Comparison of ENCODE assay signal across 9 cellular contexts in genomic region chr17:68399638-68400403, GRCh38. TPM values are rescaled to one million over a fixed set of nuclear protein-coding genes. Genes with fewer than 3 reads are reported as not detected.
A peak's percentile ranks its signal among the peaks of the same experiment; 100 is the strongest.
DNase-seq lines count a peak whose midpoint lies in the region; ATAC-seq, FAIRE-seq and TF ChIP-seq lines count a peak whose summit lies in the region.
"Had no signal": no experiment of that assay in that cellular context is flagged by ENCODE, and none has a peak within 500 bp of the region (broad histone marks: within the 10 kb centered on the region; RNA-seq: fewer than 3 reads in every experiment).

No MANE protein-coding gene starts in this region.

- 46 to 56% (median 53%) methylated on average over 19 of the region's 19 CpGs for WGBS in heart left ventricle, 4 donors
- WGBS in HepG2 (ENCODE audit: low lambda C conversion rate), result 87% methylated on average over 19 of the region's 19 CpGs

- H3K27ac ChIP-seq in heart left ventricle (peak overlapping the region in 6 of 12 donors; percentile 8 to 64 (median 38)), HepG2 (ENCODE audit: extremely low read length, insufficient read depth, low read length) (no peak overlapping the region), uterus (peak overlapping the region; percentile 72 to 79), caudate nucleus (ENCODE audit: low read depth, low read length) (no peak overlapping the region)
- H3K27ac ChIP-seq: C4-2B had no signal

- H3K9ac ChIP-seq in HepG2 (ENCODE audit: insufficient read depth, low read depth, low read length), result no peak overlapping the region

- peaks cover 0 to 12% (median 2%) of the 10 kb centered on the region in 12 donors for H3K9me3 ChIP-seq in heart left ventricle
- H3K9me3 ChIP-seq in HepG2 (ENCODE audit: low read length), result peaks cover 3% of the 10 kb centered on the region; the same call in 1 of the 2 replicates
- no peaks in the 10 kb centered on the region for H3K9me3 ChIP-seq in uterus

- H3K79me2 ChIP-seq in HepG2 (ENCODE audit: insufficient read depth, low read length), result no peaks in the 10 kb centered on the region

- ATAC-seq in heart left ventricle, result peak in 3 of 4 donors; percentile 31 to 62 (median 62)
- no peak for ATAC-seq in Right ventricle myocardium inferior
- ATAC-seq in HepG2, result no peak; the same call in 2 of the 3 replicates

- CTCF ChIA-PET in HepG2 (lab: Yijun Ruan, JAX; ENCODE audit: low intra/inter-chr PET ratio, low total read pairs), result interaction anchor here (0.7 to 2.0 kb wide), 8 partner anchors 17 to 143 kb away, joined by 3 to 32 read pairs (median 5); no protein-coding TSS in a partner anchor

- TF ChIP-seq EP300 in HepG2 (IDR thresholded peaks at IDR 0.05; ENCODE audit: low read depth in 2 of 2, low read length in 2 of 2) (no peak), HepG2 (CRISPR knock-in tag; IDR thresholded peaks at IDR 0.05; ENCODE audit: borderline replicate concordance) (no peak)

- intact Hi-C loops in heart left ventricle (cut with DNase I) (loop anchor here in 9 of 10 donors (1.0 to 10.0 kb wide), 9 partner anchors 21 to 225 kb away; no protein-coding TSS in a partner anchor), Right ventricle myocardium inferior (cut with DNase I) (loop anchor here (2.0 to 10.0 kb wide), 4 partner anchors 48 to 225 kb away; no protein-coding TSS in a partner anchor), HepG2 (cut with micrococcal nuclease; ENCODE audit: unreplicated experiment) (loop anchor here (1.0 kb wide), 5 partner anchors 22 to 135 kb away; no protein-coding TSS in a partner anchor), uterus (cut with DNase I; ENCODE audit: low total_unique reads) (no loop called here)

- BruUV-seq in HepG2 (replicated peaks; lab: Mats Ljungman, UMichigan), result no TSS peak

- no peaks in the 10 kb centered on the region for H3K36me3 ChIP-seq in heart left ventricle
- H3K36me3 ChIP-seq in HepG2 (replicated peaks in 1 of 2; ENCODE audit: control insufficient read depth in 1 of 2, insufficient read depth in 2 of 2, low read length in 2 of 2), result no peaks in the 10 kb centered on the region; a peak in 1 of 5 replicates
- no peaks in the 10 kb centered on the region for H3K36me3 ChIP-seq in uterus

- TF ChIP-seq RAD21 in HepG2 (CRISPR knock-in tag; IDR thresholded peaks at IDR 0.05), result no peak

- POLR2A ChIA-PET in HepG2 (lab: Yijun Ruan, JAX), result interaction anchor here (1.0 to 1.9 kb wide), 13 partner anchors 12 to 151 kb away, joined by 3 to 41 read pairs (median 9); partner anchors contain the start of genes AMZ2, ARSG, SLC16A6 and WIPI1

- FAIRE-seq in HepG2 (lab: Jason Lieb, UNC), result no peak

- H3K4me2 ChIP-seq in HepG2 (ENCODE audit: low read depth, low read length), result no peak overlapping the region; the same call in 1 of the 2 replicates

- DNase-seq in heart left ventricle, result no peak
- DNase-seq in Right ventricle myocardium inferior (ENCODE audit: missing footprints), result no peak
- DNase-seq in activated effector memory CD4-positive, alpha-beta T cell treated with Interleukin-2 at 50 U/mL for 16 hours, result peak; percentile 19
- DNase-seq in HepG2 (ENCODE audit: low spot score), result no peak
- no peak for DNase-seq in uterus
- no peak for DNase-seq in activated gamma-delta T cell (lab: John Stamatoyannopoulos, UW)
- DNase-seq in NCI-H2107 (lab: John Stamatoyannopoulos, UW), result no peak
- no peak for DNase-seq in caudate nucleus (lab: John Stamatoyannopoulos, UW)

- H3K4me3 ChIP-seq in heart left ventricle, result no peak overlapping the region
- H3K4me3 ChIP-seq in HepG2 (replicated peaks in 1 of 3; ENCODE audit: insufficient read depth in 1 of 3, low read depth in 2 of 3, low read length in 3 of 3), result no peak overlapping the region
- H3K4me3 ChIP-seq in uterus, result no peak overlapping the region

- H3K4me1 ChIP-seq in heart left ventricle (peaks cover 0 to 19% (median 12%) of the 10 kb centered on the region in 12 donors), HepG2 (ENCODE audit: insufficient read depth, low read length) (peaks cover 48% of the 10 kb centered on the region), uterus (peaks cover 0 to 6% of the 10 kb centered on the region in 2 donors)

- no peaks in the 10 kb centered on the region for H4K20me1 ChIP-seq in HepG2 (ENCODE audit: insufficient read depth, low read length)

- no peaks in the 10 kb centered on the region for H3K27me3 ChIP-seq in heart left ventricle
- H3K27me3 ChIP-seq in HepG2 (ENCODE audit: control insufficient read depth in 1 of 2, insufficient read depth in 2 of 2, low read length in 2 of 2), result no peaks in the 10 kb centered on the region
- no peaks in the 10 kb centered on the region for H3K27me3 ChIP-seq in uterus

- TF ChIP-seq CTCF in heart left ventricle (IDR thresholded peaks at IDR 0.05) (no peak), HepG2 (CRISPR knock-in tag; IDR thresholded peaks at IDR 0.05) (no peak), uterus (IDR thresholded peaks at IDR 0.05) (no peak)

- no peak overlapping the region for H2AFZ ChIP-seq in HepG2 (ENCODE audit: low read length)

- in situ Hi-C loops in HepG2 (cut with HindIII; ENCODE audit: extremely low pct_ligation_motif_present, low pct_unique_long_range_greater_than_20kb), result no loop called here

- TF ChIP-seq POLR2A in heart left ventricle (IDR thresholded peaks at IDR 0.05), result no peak
- no peak for TF ChIP-seq POLR2A in HepG2 (IDR thresholded peaks at IDR 0.05; ENCODE audit: insufficient read depth in 1 of 2, low read depth in 2 of 2, low read length in 2 of 2)
- no peak for TF ChIP-seq POLR2A in uterus (IDR thresholded peaks at IDR 0.05)

TF ChIP-seq in HepG2, 621 proteins besides CTCF, POLR2A, EP300 and RAD21 (continues in another document):
- TF ChIP-seq ZNF841 (CRISPR knock-in tag; IDR thresholded peaks at IDR 0.05; ENCODE audit: borderline replicate concordance), result no peak
- TF ChIP-seq ZBTB33 (CRISPR knock-in tag; IDR thresholded peaks at IDR 0.05), result 0 out of 2 replicates have a peak, but pooled peaks have one; percentile 7
- no peak for TF ChIP-seq RBM22 (optimal IDR thresholded peaks at IDR 0.05; ENCODE audit: low read length)
- no peak for TF ChIP-seq NBN (conservative IDR thresholded peaks at IDR 0.05)
- 0 out of 2 replicates have a peak, but pooled peaks have one; percentile 26 for TF ChIP-seq ZNF441 (CRISPR knock-in tag; IDR thresholded peaks at IDR 0.05; ENCODE audit: borderline replicate concordance)
- TF ChIP-seq HNRNPH1 (optimal IDR thresholded peaks at IDR 0.05; ENCODE audit: low read depth, low read length), result no peak
- peak; percentile 14 for TF ChIP-seq ASH2L (IDR thresholded peaks at IDR 0.05; ENCODE audit: insufficient read length, low read depth, low read length)
- TF ChIP-seq FOXC1 (CRISPR knock-in tag; IDR thresholded peaks at IDR 0.05; ENCODE audit: borderline replicate concordance), result 0 out of 2 replicates have a peak, but pooled peaks have one; percentile 45

RNA-seq across cellular contexts. Expression of gene WIPI1, which starts 57.5 kb away (rescaled TPM):
- total RNA-seq in heart left ventricle (100 to 1,000 TPM in 5 of 9 donors, 10 to 100 TPM in 4; 68.6 to 145 (median 103) TPM), Right ventricle myocardium inferior (62.8 TPM), HepG2 (2016; rRNA removed; fragmentation: Illumina TruSeq; extraction: Trizol) (27.1 and 29.4 TPM in 2 replicates), uterus (10 to 100 TPM in 3 of 4 donors, 1 to 10 TPM in 1; 7.9 to 40.7 (median 27.9) TPM)
- polyA plus RNA-seq in heart left ventricle (100 to 1,000 TPM in 1 of 2 donors, 10 to 100 TPM in 1; 57.1 to 128 TPM), HepG2 (2011; rRNA removed) (135 and 141 TPM in 2 replicates)
- total RNA-seq in HepG2 (2016; cell fraction: cytosol; rRNA removed; fragmentation: Illumina TruSeq; extraction: Trizol; ENCODE audit: low read depth), result 42.3 and 43.2 TPM in 2 replicates
- 26.8 and 26.9 TPM in 2 replicates for total RNA-seq in HepG2 (2016; cell fraction: insoluble cytoplasmic fraction; rRNA removed; fragmentation: Illumina TruSeq; extraction: Trizol)
- total RNA-seq in HepG2 (2016; cell fraction: membrane; rRNA removed; fragmentation: Illumina TruSeq; extraction: Trizol), result 52.2 and 60.9 TPM in 2 replicates
- total RNA-seq in HepG2 (2016; cell fraction: nucleus; rRNA removed; fragmentation: Illumina TruSeq; extraction: Trizol), result 20.0 and 20.6 TPM in 2 replicates
- polyA plus RNA-seq in HepG2 (2011; cell fraction: cytosol; rRNA removed), result 141 and 148 TPM in 2 replicates
- 91.7 and 99.3 TPM in 2 replicates for polyA plus RNA-seq in HepG2 (2011; cell fraction: nucleus; rRNA removed)
- polyA plus RNA-seq in HepG2 (2012), result 48.1 and 57.2 TPM in 2 replicates
- polyA plus RNA-seq in HepG2 (2016; cell fraction: cytosol; fragmentation: Illumina TruSeq; extraction: Trizol; ENCODE audit: low read depth), result 45.3 and 47.3 TPM in 2 replicates
- 33.2 and 35.9 TPM in 2 replicates for polyA plus RNA-seq in HepG2 (2016; cell fraction: insoluble cytoplasmic fraction; fragmentation: Illumina TruSeq; extraction: Trizol; ENCODE audit: low read depth)
- 57.1 and 57.2 TPM in 2 replicates for polyA plus RNA-seq in HepG2 (2016; cell fraction: membrane; fragmentation: Illumina TruSeq; extraction: Trizol; ENCODE audit: low read depth)
- 21.9 and 35.2 TPM in 2 replicates for polyA plus RNA-seq in HepG2 (2016; cell fraction: nucleus; fragmentation: Illumina TruSeq; extraction: Trizol; ENCODE audit: insufficient read depth, low read depth)
- polyA minus RNA-seq in HepG2 (2011; rRNA and poly(A)+ RNA removed; ENCODE audit: low replicate concordance), result 18.4 and 144 TPM in 2 replicates
- 64.7 and 68.0 TPM in 2 replicates for polyA minus RNA-seq in HepG2 (2011; cell fraction: cytosol; rRNA and poly(A)+ RNA removed)
- 130 and 135 TPM in 2 replicates for polyA minus RNA-seq in HepG2 (2011; cell fraction: nucleus; rRNA and poly(A)+ RNA removed)

Comparison
In these comparisons a context has a peak if more than half of its experiments do, and no peak if none do; other contexts are left out.
1. ATAC-seq: peak in heart left ventricle (3 of 4); none in Right ventricle myocardium inferior (single experiment) and HepG2 (single experiment).
2. H3K27ac ChIP-seq: peak in uterus (2 of 2); none in HepG2 (single experiment) and caudate nucleus (single experiment).